Comparison of ENCODE assay signal across 13 cellular contexts in the genomic region with DNA sequence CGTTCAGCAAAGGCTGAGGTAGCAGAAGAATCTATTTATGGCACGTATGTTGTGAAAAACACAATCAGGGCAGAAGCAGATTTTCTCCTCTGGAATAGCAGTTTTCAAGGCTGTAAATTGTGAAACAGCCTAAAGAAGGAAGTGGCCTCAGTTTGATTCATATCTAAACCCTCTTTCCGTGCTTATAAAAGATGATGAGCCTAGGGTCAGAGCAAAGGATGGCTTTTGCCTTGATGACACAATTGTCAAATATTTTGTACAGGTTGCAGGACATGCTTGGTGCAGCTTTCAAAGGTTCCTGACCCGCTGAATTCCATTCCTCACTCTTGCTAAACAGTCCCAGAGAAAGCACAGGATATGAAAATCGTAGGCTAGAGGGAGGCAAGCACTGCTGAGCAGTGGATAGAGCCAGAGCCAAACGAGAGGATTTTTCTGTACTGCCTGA.
DNase-seq lines count a peak whose midpoint lies in the region; ATAC-seq and TF ChIP-seq lines count a peak whose summit lies in the region.
"Had no signal": no experiment of that assay in that cellular context is flagged by ENCODE, and none has a peak within 500 bp of the region (broad histone marks: within the 10 kb centered on the region; RNA-seq: fewer than 3 reads in every experiment).

No MANE protein-coding gene starts in this region.

- H3K27me3 ChIP-seq in osteoblast (ENCODE audit: insufficient read depth, low read length): no peaks in the 10 kb centered on the region

- H3K4me1 ChIP-seq in osteoblast (ENCODE audit: insufficient read depth, low read length): peaks cover 10% of the 10 kb centered on the region
- H3K4me1 ChIP-seq: Caco-2, prostate gland had no signal

- H3K27ac ChIP-seq in osteoblast (ENCODE audit: low read depth, low read length): no peak overlapping the region
- H3K27ac ChIP-seq: prostate gland had no signal

- no peaks in the 10 kb centered on the region for H3K36me3 ChIP-seq in osteoblast (ENCODE audit: insufficient read depth, low read length)
- H3K36me3 ChIP-seq: prostate gland had no signal

- H2AFZ ChIP-seq in osteoblast (ENCODE audit: low read length): no peak overlapping the region

- H3K4me2 ChIP-seq in osteoblast (ENCODE audit: insufficient read depth, low read length): peak overlapping the region; percentile 27

- no peak overlapping the region for H3K4me3 ChIP-seq in cardiac fibroblast (replicated peaks in 1 of 2; ENCODE audit: low read depth in 2 of 2, low read length in 2 of 2)
- H3K4me3 ChIP-seq in osteoblast (ENCODE audit: insufficient read depth, low read length): no peak overlapping the region
- H3K4me3 ChIP-seq: prostate gland had no signal

- H3K9me3 ChIP-seq in osteoblast (ENCODE audit: low read depth, low read length): no peaks in the 10 kb centered on the region
- H3K9me3 ChIP-seq: Caco-2, prostate gland had no signal

- no peak for ATAC-seq in GM21367 (IDR thresholded peaks at IDR 0.05; ENCODE audit: unreplicated experiment)
- no peak for ATAC-seq in GM21529 (IDR thresholded peaks at IDR 0.05; ENCODE audit: unreplicated experiment)

- H4K20me1 ChIP-seq in osteoblast (ENCODE audit: insufficient read depth, low read length): no peaks in the 10 kb centered on the region

- TF ChIP-seq CTCF in cardiac fibroblast (IDR thresholded peaks at IDR 0.05; ENCODE audit: low read depth, low read length) (no peak), osteoblast (IDR thresholded peaks at IDR 0.05; ENCODE audit: extremely low read depth, low read depth, low read length) (no peak)

- H3K79me2 ChIP-seq in osteoblast (ENCODE audit: insufficient read depth, low read length): no peaks in the 10 kb centered on the region

- DNase-seq in GM03348 (ENCODE audit: low spot score) (peak; percentile 60), NOMO-1 (lab: John Stamatoyannopoulos, UW; ENCODE audit: unreplicated experiment in 2 of 2) (peak; percentile 73 to 90), cardiac fibroblast (ENCODE audit: low read depth in 2 of 2) (peak; percentile 48 to 55), osteoblast (ENCODE audit: insufficient read length, low spot score, missing footprints) (peak; percentile 78), NCI-H2196 (lab: John Stamatoyannopoulos, UW; ENCODE audit: unreplicated experiment) (no peak), NAMALWA (ENCODE audit: low spot score) (no peak)
- DNase-seq: NCI-H1092; NCI-H774; stimulated activated CD4-positive, alpha-beta T cell treated with anti-CD3 and anti-CD28 coated beads, Interleukin-4, amount 100 ng/mL, for 1 hour had no signal

Comparison
In these comparisons a context has a peak if more than half of its experiments do, and no peak if none do; other contexts are left out.
1. DNase-seq: peak in GM03348 (single experiment), NOMO-1 (2 of 2), cardiac fibroblast (2 of 2) and osteoblast (single experiment); none in NCI-H2196 (single experiment) and NAMALWA (single experiment).